ENCODE assay signal across 21 cellular contexts in genomic region chr10:132359305-132360040, GRCh38. TPM values are rescaled to one million over a fixed set of nuclear protein-coding genes. Genes with fewer than 3 reads are reported as not detected.
DNase-seq lines count a peak whose midpoint lies in the region; ATAC-seq and TF ChIP-seq lines count a peak whose summit lies in the region.
"Had no signal": no experiment of that assay in that cellular context is flagged by ENCODE, and none has a peak within 500 bp of the region (broad histone marks: within the 10 kb centered on the region; RNA-seq: fewer than 3 reads in every experiment).

No MANE protein-coding gene starts in this region.

- intact Hi-C loops in PC-3 (cut with micrococcal nuclease), result no loop called here
- intact Hi-C loops in heart right ventricle (cut with DNase I), result no loop called here
- intact Hi-C loops in sigmoid colon (cut with DNase I), result no loop called here

- TF ChIP-seq POLR2A in sigmoid colon (IDR thresholded peaks at IDR 0.05), result no peak

- H3K27ac ChIP-seq in PC-3 (ENCODE audit: low read length) (no peak overlapping the region), heart right ventricle (peak overlapping the region in 4 of 10 donors; percentile 44 to 71 (median 47)), sigmoid colon (no peak overlapping the region)
- H3K27ac ChIP-seq: skin epidermis, thyroid gland, VCaP had no signal

- ATAC-seq in PC-3 (no peak), heart right ventricle (peak in 7 of 8 donors; percentile 19 to 77 (median 45))
- ATAC-seq: stimulated activated naive B cell treated with anti-CD40 and anti-IgM and Interleukin-4, amounts not matched to agents 10 μg/mL and 1 μg/mL and 100 μg/mL, for 72 hours had no signal

- TF ChIP-seq CTCF in PC-3 (conservative IDR thresholded peaks at IDR 0.05; ENCODE audit: low read depth, low read length) (peak; percentile 22; the same call in 1 of the 2 replicates), heart right ventricle (IDR thresholded peaks at IDR 0.05) (peak in 4 of 9 donors; percentile 5 to 34 (median 9)), sigmoid colon (IDR thresholded peaks at IDR 0.05) (no peak)

- CTCF ChIA-PET in PC-3 (lab: Charles Lee), result no interaction called here

- no peaks in the 10 kb centered on the region for H3K9me2 ChIP-seq in PC-3 (replicated peaks; ENCODE audit: low read length)

- no peaks in the 10 kb centered on the region for H3K9me3 ChIP-seq in PC-3 (ENCODE audit: low read length)
- H3K9me3 ChIP-seq in heart right ventricle, result no peaks in the 10 kb centered on the region
- no peaks in the 10 kb centered on the region for H3K9me3 ChIP-seq in sigmoid colon
- H3K9me3 ChIP-seq: thyroid gland had no signal

- no peaks in the 10 kb centered on the region for H4K20me1 ChIP-seq in PC-3 (ENCODE audit: low read length)

- no peaks in the 10 kb centered on the region for H3K27me3 ChIP-seq in H7 (ENCODE audit: control insufficient read depth, insufficient read depth, low read length)
- no peaks in the 10 kb centered on the region for H3K27me3 ChIP-seq in PC-3 (ENCODE audit: low read length)
- no peaks in the 10 kb centered on the region for H3K27me3 ChIP-seq in heart right ventricle
- H3K27me3 ChIP-seq in sigmoid colon, result no peaks in the 10 kb centered on the region
- H3K27me3 ChIP-seq: thyroid gland had no signal

- POLR2A ChIA-PET in PC-3 (lab: Charles Lee; ENCODE audit: unreplicated experiment), result no interaction called here

- no peak overlapping the region for H3K4me2 ChIP-seq in PC-3 (ENCODE audit: low read length)

- 49 to 57% methylated on average over 21 of the region's 21 CpGs for WGBS in heart right ventricle, 2 donors
- WGBS in sigmoid colon, 2 donors, result 77 to 78% methylated on average over 21 of the region's 21 CpGs

- H2AFZ ChIP-seq in PC-3 (ENCODE audit: low read length), result no peak overlapping the region

- H3K4me1 ChIP-seq in PC-3 (ENCODE audit: insufficient read depth, low read length) (no peaks in the 10 kb centered on the region), heart right ventricle (peaks cover 0 to 4% (median 0%) of the 10 kb centered on the region in 9 donors), sigmoid colon (no peaks in the 10 kb centered on the region)
- H3K4me1 ChIP-seq: thyroid gland had no signal

- no peaks in the 10 kb centered on the region for H3F3A ChIP-seq in PC-3 (ENCODE audit: low read length, unreplicated experiment)

- no peaks in the 10 kb centered on the region for H3K79me2 ChIP-seq in PC-3 (ENCODE audit: low read length)

- no peaks in the 10 kb centered on the region for H3K36me3 ChIP-seq in H7 (replicated peaks; ENCODE audit: control insufficient read depth, insufficient read depth, low read length)
- no peaks in the 10 kb centered on the region for H3K36me3 ChIP-seq in PC-3 (ENCODE audit: low read depth, low read length)
- H3K36me3 ChIP-seq in heart right ventricle, result peaks cover 0 to 19% (median 0%) of the 10 kb centered on the region in 9 donors
- H3K36me3 ChIP-seq in sigmoid colon, result peaks cover 0 to 12% (median 0%) of the 10 kb centered on the region in 4 donors

- no peak for TF ChIP-seq EP300 in sigmoid colon (IDR thresholded peaks at IDR 0.05)

- H3K9ac ChIP-seq in PC-3 (ENCODE audit: low read length), result no peak overlapping the region

- no TSS peak for BruUV-seq in PC-3 (replicated peaks; lab: Mats Ljungman, UMichigan)

- H3K4me3 ChIP-seq in H7 (ENCODE audit: insufficient read depth, low read depth, low read length) (no peak overlapping the region), PC-3 (ENCODE audit: low read length) (no peak overlapping the region), heart right ventricle (no peak overlapping the region), sigmoid colon (no peak overlapping the region)
- H3K4me3 ChIP-seq: skin epidermis, thyroid gland had no signal

- DNase-seq in H7 (peak; percentile 64), PC-3 (no peak), heart right ventricle (peak in 1 of 2 donors; percentile 58), sigmoid colon (peak; percentile 53), DMS153 (lab: John Stamatoyannopoulos, UW) (no peak), NCI-H2081 (lab: John Stamatoyannopoulos, UW) (no peak)
- DNase-seq in activated CD8-positive, alpha-beta memory T cell treated with anti-CD3 and anti-CD28 coated beads for 24 hours, result no peak
- DNase-seq: activated CD4-positive, alpha-beta T cell treated with anti-CD3 and anti-CD28 coated beads, Interleukin-2, amount 50 U/mL, for 1 hour; activated CD8-positive, alpha-beta memory T cell treated with anti-CD3 and anti-CD28 coated beads, Interleukin-2, amount 50 U/mL, for 48 hours; activated effector memory CD4-positive, alpha-beta T cell treated with Interleukin-2 at 50 U/mL for 16 hours; activated naive CD8-positive, alpha-beta T cell treated with anti-CD3 and anti-CD28 coated beads, Interleukin-2, amount 10 ng/mL, durations not matched to agents 7 days and 5 days; CD8-positive, alpha-beta memory T cell; kidney glomerular epithelial cell; midbrain; NCI-H1694 treated with DMSO at 0.1 percent for 48 hours; NCI-H2227 treated with DMSO at 0.1 percent for 48 hours; stimulated activated naive B cell treated with anti-CD40 and anti-IgM and Interleukin-4, amounts not matched to agents 10 μg/mL and 1 μg/mL and 100 μg/mL, for 72 hours; T-helper 2 cell had no signal

RNA-seq across cellular contexts. Expression of gene LRRC27, which starts 27.5 kb away (rescaled TPM):
- total RNA-seq in H7 (2014; rRNA removed; shearing (Covaris generic)), result 4.0 and 5.7 TPM in 2 replicates
- 2.5 and 5.6 TPM in 2 replicates for total RNA-seq in PC-3 (2014; rRNA removed)
- 1 to 10 TPM; 3.0 to 8.1 (median 4.7) TPM for total RNA-seq in heart right ventricle
- 1 to 10 TPM; 3.5 to 6.0 TPM for polyA plus RNA-seq in heart right ventricle
- total RNA-seq in sigmoid colon, result 10 to 100 TPM in 1 of 4 donors, 1 to 10 TPM in 3; 6.1 to 15.5 (median 8.1) TPM
- polyA plus RNA-seq in sigmoid colon, result 1 to 10 TPM; 1.4 to 6.2 (median 1.8) TPM

RNA-seq across cellular contexts. Expression of gene PWWP2B, which starts 37.5 kb away (rescaled TPM):
- 14.3 and 15.3 TPM in 2 replicates for total RNA-seq in H7 (2014; rRNA removed; shearing (Covaris generic))
- 24.5 and 41.5 TPM in 2 replicates for total RNA-seq in PC-3 (2014; rRNA removed)
- total RNA-seq in heart right ventricle, result 10 to 100 TPM; 11.1 to 21.3 (median 15.1) TPM
- polyA plus RNA-seq in heart right ventricle, result 10 to 100 TPM; 11.9 to 15.3 TPM
- 10 to 100 TPM in 1 of 4 donors, 1 to 10 TPM in 3; 7.7 to 10.2 (median 9.3) TPM for total RNA-seq in sigmoid colon
- 10 to 100 TPM; 27.0 to 50.8 (median 28.2) TPM for polyA plus RNA-seq in sigmoid colon

RNA-seq across cellular contexts. Expression of gene STK32C, which starts 51.7 kb away (rescaled TPM):
- 24.9 and 31.4 TPM in 2 replicates for total RNA-seq in H7 (2014; rRNA removed; shearing (Covaris generic))
- total RNA-seq in PC-3 (2014; rRNA removed) (28.3 and 34.7 TPM in 2 replicates), heart right ventricle (1 to 10 TPM; 2.7 to 7.7 (median 5.7) TPM), sigmoid colon (1 to 10 TPM; 4.3 to 8.4 (median 6.1) TPM)
- polyA plus RNA-seq in heart right ventricle (1 to 10 TPM; 4.7 to 8.9 TPM), sigmoid colon (10 to 100 TPM; 10.4 to 12.8 (median 12.6) TPM)

Comparison
In these comparisons a context has a peak if more than half of its experiments do, and no peak if none do; other contexts are left out.
1. DNase-seq: peak in H7 (single experiment) and sigmoid colon (single experiment); none in PC-3 (single experiment), DMS153 (single experiment), activated CD8-positive, alpha-beta memory T cell treated with anti-CD3 and anti-CD28 coated beads for 24 hours (single experiment) and NCI-H2081 (0 of 2).